ENCODE assay signal across 19 cellular contexts in genomic region chr9:107674252-107674936, GRCh38.
DNase-seq lines count a peak whose midpoint lies in the region; ATAC-seq and TF ChIP-seq lines count a peak whose summit lies in the region.
"Had no signal": no experiment of that assay in that cellular context is flagged by ENCODE, and none has a peak within 500 bp of the region (broad histone marks: within the 10 kb centered on the region; RNA-seq: fewer than 3 reads in every experiment).

No MANE protein-coding gene starts in this region.

- H3K4me1 ChIP-seq in iPS-18a (ENCODE audit: control insufficient read depth, low read depth, low read length) = peaks cover 20% of the 10 kb centered on the region
- peaks cover 0 to 14% (median 1%) of the 10 kb centered on the region in 4 donors for H3K4me1 ChIP-seq in upper lobe of left lung
- H3K4me1 ChIP-seq in A673 (ENCODE audit: insufficient read depth, low read length, poor library complexity, severe bottlenecking) = no peaks in the 10 kb centered on the region

- H3K4me3 ChIP-seq in H7 (ENCODE audit: insufficient read depth, low read depth, low read length) (no peak overlapping the region), iPS-18a (ENCODE audit: low read length) (peak overlapping the region; percentile 50), upper lobe of left lung (no peak overlapping the region), A673 (ENCODE audit: low read depth, low read length, poor library complexity, severe bottlenecking) (no peak overlapping the region)
- H3K4me3 ChIP-seq: GM12878 had no signal

- intact Hi-C loops in A673 (cut with micrococcal nuclease; ENCODE audit: unreplicated experiment) = no loop called here

- peak overlapping the region; percentile 51 for H3K4me3 Mint-ChIP-seq in WTC11
- no peak overlapping the region for H3K4me3 Mint-ChIP-seq in natural killer cell treated with Interleukin-12 subunit alpha and Interleukin-12 subunit beta and Interleukin-15 and Interleukin-18, amount 100 ng/mL, for 72 hours
- H3K4me3 Mint-ChIP-seq: CD8-positive, alpha-beta T cell had no signal

- POLR2A ChIA-PET in WTC11 (lab: Charles Lee) (no interaction called here), A673 (lab: Charles Lee; ENCODE audit: low non-redundant PET) (no interaction called here)

- peak; percentile 86 for ATAC-seq in WTC11
- ATAC-seq in upper lobe of left lung (ENCODE audit: low FRiP score in 2 of 2) = no peak
- no peak for ATAC-seq in natural killer cell treated with Interleukin-12 subunit alpha and Interleukin-12 subunit beta and Interleukin-15 and Interleukin-18, amount 100 ng/mL, for 72 hours
- ATAC-seq: CD8-positive, alpha-beta T cell; GM12878; HCT116; Panc1 had no signal

- peak overlapping the region; percentile 1 for H3K9ac ChIP-seq in iPS-18a (ENCODE audit: low read length)

- TF ChIP-seq EP300 in upper lobe of left lung (IDR thresholded peaks at IDR 0.05) = no peak

- H3K9me3 ChIP-seq in iPS-18a (ENCODE audit: control insufficient read depth, low read depth, low read length) (no peaks in the 10 kb centered on the region), upper lobe of left lung (no peaks in the 10 kb centered on the region), A673 (ENCODE audit: low read depth, low read length, poor library complexity, severe bottlenecking) (no peaks in the 10 kb centered on the region)

- H3K27ac ChIP-seq in iPS-18a (ENCODE audit: low read length) (peak overlapping the region; percentile 70), upper lobe of left lung (peak overlapping the region in 3 of 4 donors; percentile 55 to 57 (median 57)), A673 (ENCODE audit: low read depth, low read length, poor library complexity, severe bottlenecking) (no peak overlapping the region)

- H3K27me3 ChIP-seq in H7 (ENCODE audit: control insufficient read depth, insufficient read depth, low read length) (no peaks in the 10 kb centered on the region), iPS-18a (ENCODE audit: control insufficient read depth, insufficient read depth, low read length) (no peaks in the 10 kb centered on the region), upper lobe of left lung (no peaks in the 10 kb centered on the region), A673 (replicated peaks; ENCODE audit: insufficient read depth, low read depth, low read length, poor library complexity) (no peaks in the 10 kb centered on the region)

- BruUV-seq in A673 (replicated peaks; lab: Mats Ljungman, UMichigan) = no TSS peak

- H3K4me1 Mint-ChIP-seq in WTC11 = peaks cover 40% of the 10 kb centered on the region
- no peaks in the 10 kb centered on the region for H3K4me1 Mint-ChIP-seq in natural killer cell treated with Interleukin-12 subunit alpha and Interleukin-12 subunit beta and Interleukin-15 and Interleukin-18, amount 100 ng/mL, for 72 hours (ENCODE audit: low read depth in 2 of 2)

- TF ChIP-seq CTCF in WTC11 (IDR thresholded peaks at IDR 0.05) (no peak), upper lobe of left lung (IDR thresholded peaks at IDR 0.05) (no peak), A673 (conservative IDR thresholded peaks at IDR 0.05; ENCODE audit: low read depth, low read length) (no peak)

- DNase-seq in H7 = peak; percentile 42
- DNase-seq in WTC11 (ENCODE audit: low spot score) = peak; percentile 19
- no peak for DNase-seq in upper lobe of left lung
- no peak for DNase-seq in A673 (ENCODE audit: low spot score)
- no peak for DNase-seq in stimulated activated CD4-positive, alpha-beta T cell treated with anti-CD3 and anti-CD28 coated beads, Interleukin-2, amount 100 ng/mL, for 24 hours
- DNase-seq in natural killer cell treated with Interleukin-12 subunit alpha and Interleukin-12 subunit beta and Interleukin-15 and Interleukin-18, amount 100 ng/mL, for 72 hours (ENCODE audit: low spot score) = no peak
- DNase-seq: CD8-positive, alpha-beta T cell; DMS79 treated with DMSO at 0.1 percent for 48 hours; GDM1; KBM-7; NCI-H1048; NCI-H1436 treated with DMSO at 0.1 percent for 48 hours; NCI-H2081; NCI-H82; SW 1271 had no signal

- no peaks in the 10 kb centered on the region for H3K36me3 ChIP-seq in H7 (replicated peaks; ENCODE audit: control insufficient read depth, insufficient read depth, low read length)
- no peaks in the 10 kb centered on the region for H3K36me3 ChIP-seq in iPS-18a (ENCODE audit: control insufficient read depth, low read depth, low read length)
- H3K36me3 ChIP-seq in upper lobe of left lung = no peaks in the 10 kb centered on the region
- no peaks in the 10 kb centered on the region for H3K36me3 ChIP-seq in A673 (ENCODE audit: insufficient read depth, low read length, poor library complexity, severe bottlenecking)

- H3K27me3 Mint-ChIP-seq in WTC11 (ENCODE audit: low read depth) = no peaks in the 10 kb centered on the region
- no peaks in the 10 kb centered on the region for H3K27me3 Mint-ChIP-seq in natural killer cell treated with Interleukin-12 subunit alpha and Interleukin-12 subunit beta and Interleukin-15 and Interleukin-18, amount 100 ng/mL, for 72 hours

- CTCF ChIA-PET in WTC11 (lab: Charles Lee) (no interaction called here), A673 (lab: Charles Lee) (no interaction called here)

- 85 to 88% methylated on average over 4 of the region's 4 CpGs for WGBS in upper lobe of left lung, 2 donors

- peaks cover 9% of the 10 kb centered on the region for H3K9me3 Mint-ChIP-seq in WTC11
- peaks cover 3% of the 10 kb centered on the region for H3K9me3 Mint-ChIP-seq in natural killer cell treated with Interleukin-12 subunit alpha and Interleukin-12 subunit beta and Interleukin-15 and Interleukin-18, amount 100 ng/mL, for 72 hours
- H3K9me3 Mint-ChIP-seq: CD8-positive, alpha-beta T cell had no signal

- 0 out of 2 replicates have a peak, but pooled peaks cover 5% of the 10 kb centered on the region for H3K36me3 Mint-ChIP-seq in WTC11
- no peaks in the 10 kb centered on the region for H3K36me3 Mint-ChIP-seq in natural killer cell treated with Interleukin-12 subunit alpha and Interleukin-12 subunit beta and Interleukin-15 and Interleukin-18, amount 100 ng/mL, for 72 hours
- H3K36me3 Mint-ChIP-seq: CD8-positive, alpha-beta T cell had no signal

- no peak for TF ChIP-seq POLR2A in upper lobe of left lung (IDR thresholded peaks at IDR 0.05)

- peak overlapping the region; percentile 100 for H3K27ac Mint-ChIP-seq in WTC11
- no peak overlapping the region for H3K27ac Mint-ChIP-seq in natural killer cell treated with Interleukin-12 subunit alpha and Interleukin-12 subunit beta and Interleukin-15 and Interleukin-18, amount 100 ng/mL, for 72 hours
- H3K27ac Mint-ChIP-seq: CD8-positive, alpha-beta T cell had no signal

TF ChIP-seq in WTC11, 78 proteins besides CTCF, POLR2A, EP300 and RAD21:
- no peak for TF ChIP-seq EMX1 (CRISPR knock-in tag; IDR thresholded peaks at IDR 0.05)
- TF ChIP-seq SP1 (CRISPR knock-in tag; conservative IDR thresholded peaks at IDR 0.05) = 0 out of 2 replicates have a peak, but pooled peaks have one; percentile 10

Comparison
In these comparisons a context has a peak if more than half of its experiments do, and no peak if none do; other contexts are left out.
1. DNase-seq: peak in H7 (single experiment) and WTC11 (single experiment); none in upper lobe of left lung (0 of 2), A673 (single experiment), stimulated activated CD4-positive, alpha-beta T cell treated with anti-CD3 and anti-CD28 coated beads, Interleukin-2, amount 100 ng/mL, for 24 hours (0 of 2) and natural killer cell treated with Interleukin-12 subunit alpha and Interleukin-12 subunit beta and Interleukin-15 and Interleukin-18, amount 100 ng/mL, for 72 hours (single experiment).